Comparison of ENCODE assay signal across 12 cellular contexts in the genomic region with DNA sequence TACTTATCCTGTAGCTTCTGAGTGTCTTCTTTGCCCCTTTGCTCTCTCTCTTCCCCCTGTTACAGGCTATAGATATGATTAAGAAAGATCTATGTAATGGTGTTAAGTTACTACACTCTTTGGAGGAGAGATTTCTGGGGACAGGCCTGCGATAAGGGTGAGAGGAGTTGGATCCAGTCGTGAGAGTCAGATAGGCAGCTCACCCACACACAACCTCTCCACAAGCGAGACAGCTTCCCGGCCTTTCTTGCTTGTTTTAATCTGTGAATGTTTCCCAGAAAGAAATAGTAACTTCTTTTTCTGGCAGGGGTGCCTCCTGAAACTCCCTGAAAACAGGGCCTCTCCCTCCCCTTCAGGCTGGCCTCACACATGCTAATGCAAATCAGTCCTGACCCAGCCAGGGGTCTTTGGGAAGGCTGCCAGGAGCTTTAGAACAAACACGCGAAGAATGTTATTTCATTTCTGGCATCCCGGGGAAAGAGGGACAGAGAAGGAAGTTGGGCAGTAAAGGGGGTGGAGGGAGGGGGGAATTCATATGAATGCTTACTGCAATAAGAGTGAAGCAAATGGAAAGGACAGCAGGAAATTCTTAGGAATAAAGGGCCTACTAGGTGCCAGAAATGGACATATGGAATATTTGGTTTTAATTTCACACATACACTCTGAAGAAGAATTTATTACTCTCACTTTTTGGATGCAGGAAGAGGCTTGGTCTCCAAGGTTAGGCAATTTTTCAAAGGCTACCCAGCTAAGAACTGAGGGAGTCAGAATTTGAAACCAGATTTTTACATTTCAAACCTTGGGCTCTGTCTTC.
DNase-seq lines count a peak whose midpoint lies in the region; ATAC-seq and TF ChIP-seq lines count a peak whose summit lies in the region.
"Had no signal": no experiment of that assay in that cellular context is flagged by ENCODE, and none has a peak within 500 bp of the region (broad histone marks: within the 10 kb centered on the region; RNA-seq: fewer than 3 reads in every experiment).

No MANE protein-coding gene starts in this region.

- DNase-seq in GM23338 (ENCODE audit: low spot score) = peak; percentile 97
- DNase-seq in astrocyte of the cerebellum (ENCODE audit: low read depth) = peak; percentile 92
- no peak for DNase-seq in right atrium auricular region (ENCODE audit: low spot score)
- peak; percentile 92 for DNase-seq in osteocyte (ENCODE audit: extremely low spot score, unreplicated experiment)
- no peak for DNase-seq in HK-2 (ENCODE audit: unreplicated experiment)
- DNase-seq in NCI-H2029 (lab: John Stamatoyannopoulos, UW) = no peak
- DNase-seq in stimulated activated CD4-positive, alpha-beta T cell treated with anti-CD3 and anti-CD28 coated beads, Interleukin-4, amount 100 ng/mL, for 24 hours = no peak
- DNase-seq in CD14-positive monocyte (ENCODE audit: low spot score) = no peak
- DNase-seq: activated CD8-positive, alpha-beta T cell treated with anti-CD3 and anti-CD28 coated beads for 36 hours; Caco-2; effector CD4-positive, alpha-beta T cell; MV-4-11 had no signal

- no peak overlapping the region for H2AFZ ChIP-seq in GM23338

- peaks cover 3% of the 10 kb centered on the region; the same call in 1 of the 2 replicates for H3F3A ChIP-seq in GM23338 (replicated peaks; ENCODE audit: low read depth)

- H3K4me1 ChIP-seq in GM23338 (ENCODE audit: insufficient read depth) (peaks cover 29% of the 10 kb centered on the region), right atrium auricular region (peaks cover 0 to 13% of the 10 kb centered on the region in 2 donors)

- H3K4me3 Mint-ChIP-seq in GM23338 (peak overlapping the region; percentile 44), osteocyte (ENCODE audit: unreplicated experiment) (peak overlapping the region; percentile 49), CD14-positive monocyte (no peak overlapping the region)
- H3K4me3 Mint-ChIP-seq: activated CD8-positive, alpha-beta T cell treated with anti-CD3 and anti-CD28 coated beads for 36 hours had no signal

- H3K79me2 ChIP-seq in GM23338 (replicated peaks; ENCODE audit: insufficient read depth) = no peaks in the 10 kb centered on the region

- H3K27ac ChIP-seq in GM23338 (ENCODE audit: low read depth) (peak overlapping the region; percentile 99), right atrium auricular region (peak overlapping the region; percentile 66 to 72)

- H3K36me3 Mint-ChIP-seq in GM23338 (ENCODE audit: low read depth) (peaks cover 6% of the 10 kb centered on the region; the same call in 2 of the 3 replicates), osteocyte (ENCODE audit: unreplicated experiment) (no peaks in the 10 kb centered on the region), CD14-positive monocyte (no peaks in the 10 kb centered on the region)

- H3K27me3 Mint-ChIP-seq in GM23338 (ENCODE audit: insufficient read depth, low read depth, poor library complexity) = peaks cover 4% of the 10 kb centered on the region
- H3K27me3 Mint-ChIP-seq in osteocyte (ENCODE audit: unreplicated experiment) = no peaks in the 10 kb centered on the region
- H3K27me3 Mint-ChIP-seq in CD14-positive monocyte (ENCODE audit: low read depth in 3 of 3) = peaks cover 0 to 5% (median 1%) of the 10 kb centered on the region in 3 donors
- H3K27me3 Mint-ChIP-seq: activated CD8-positive, alpha-beta T cell treated with anti-CD3 and anti-CD28 coated beads for 36 hours had no signal

- H3K36me3 ChIP-seq in GM23338 (ENCODE audit: insufficient read depth) = no peaks in the 10 kb centered on the region
- H3K36me3 ChIP-seq in right atrium auricular region = no peaks in the 10 kb centered on the region

- H3K4me3 ChIP-seq in GM23338 (peak overlapping the region; percentile 34), astrocyte of the cerebellum (ENCODE audit: low read depth, low read length) (no peak overlapping the region), right atrium auricular region (no peak overlapping the region)

- in situ Hi-C loops in astrocyte of the cerebellum (cut with HindIII; ENCODE audit: low sequenced_read_pairs) = no loop called here

- intact Hi-C loops in CD14-positive monocyte (cut with micrococcal nuclease) = no loop called here

- peak; percentile 97 for ATAC-seq in GM23338
- ATAC-seq: activated CD8-positive, alpha-beta T cell treated with anti-CD3 and anti-CD28 coated beads for 36 hours had no signal

- H3K27me3 ChIP-seq in GM23338 (ENCODE audit: insufficient read depth) (no peaks in the 10 kb centered on the region), right atrium auricular region (no peaks in the 10 kb centered on the region)

- H3K4me2 ChIP-seq in GM23338 = peak overlapping the region; percentile 56

- H3K27ac Mint-ChIP-seq in GM23338 = peak overlapping the region; percentile 91
- peak overlapping the region; percentile 97 for H3K27ac Mint-ChIP-seq in osteocyte (ENCODE audit: unreplicated experiment)
- no peak overlapping the region for H3K27ac Mint-ChIP-seq in CD14-positive monocyte
- H3K27ac Mint-ChIP-seq: activated CD8-positive, alpha-beta T cell treated with anti-CD3 and anti-CD28 coated beads for 36 hours had no signal

- H3K9me2 ChIP-seq in GM23338 (ENCODE audit: insufficient read depth) = peaks cover 10% of the 10 kb centered on the region; the same call in 1 of the 2 replicates

- H3K9me3 ChIP-seq in right atrium auricular region = no peaks in the 10 kb centered on the region
- H3K9me3 ChIP-seq: Caco-2 had no signal

- no peaks in the 10 kb centered on the region for H4K20me1 ChIP-seq in GM23338 (replicated peaks; ENCODE audit: insufficient read depth)

- H3K9me3 Mint-ChIP-seq in GM23338 (no peaks in the 10 kb centered on the region), osteocyte (ENCODE audit: unreplicated experiment) (no peaks in the 10 kb centered on the region), CD14-positive monocyte (peaks cover 0 to 2% (median 0%) of the 10 kb centered on the region in 7 donors)
- H3K9me3 Mint-ChIP-seq: activated CD8-positive, alpha-beta T cell treated with anti-CD3 and anti-CD28 coated beads for 36 hours had no signal

- TF ChIP-seq CTCF in GM23338 (conservative IDR thresholded peaks at IDR 0.05; ENCODE audit: low read depth in 2 of 2) (no peak), astrocyte of the cerebellum (IDR thresholded peaks at IDR 0.05; ENCODE audit: low read depth, low read length, missing control alignments) (no peak), right atrium auricular region (IDR thresholded peaks at IDR 0.05) (no peak), osteocyte (IDR thresholded peaks at IDR 0.05) (no peak), CD14-positive monocyte (IDR thresholded peaks at IDR 0.05) (no peak)

- peaks cover 51% of the 10 kb centered on the region for H3K4me1 Mint-ChIP-seq in GM23338
- H3K4me1 Mint-ChIP-seq in osteocyte (ENCODE audit: unreplicated experiment) = peaks cover 52% of the 10 kb centered on the region
- no peaks in the 10 kb centered on the region for H3K4me1 Mint-ChIP-seq in CD14-positive monocyte

TF ChIP-seq in GM23338, 12 proteins besides CTCF, POLR2A, EP300 and RAD21 (continues in another document):
- TF ChIP-seq ETS1 (IDR thresholded peaks at IDR 0.05) = no peak
- TF ChIP-seq JUNB (IDR thresholded peaks at IDR 0.05; ENCODE audit: unreplicated experiment) = no peak

Comparison
In these comparisons a context has a peak if more than half of its experiments do, and no peak if none do; other contexts are left out.
1. DNase-seq: peak in GM23338 (single experiment), astrocyte of the cerebellum (single experiment) and osteocyte (single experiment); none in right atrium auricular region (single experiment), HK-2 (single experiment), NCI-H2029 (single experiment), stimulated activated CD4-positive, alpha-beta T cell treated with anti-CD3 and anti-CD28 coated beads, Interleukin-4, amount 100 ng/mL, for 24 hours (single experiment) and CD14-positive monocyte (single experiment).
2. H3K27ac Mint-ChIP-seq: peak in GM23338 (single experiment) and osteocyte (single experiment); none in CD14-positive monocyte (0 of 7).
3. H3K4me3 Mint-ChIP-seq: peak in GM23338 (single experiment) and osteocyte (single experiment); none in CD14-positive monocyte (0 of 2).